Comparison of ENCODE assay signal across 1 cellular context in genomic region chr5:158722940-158723339, GRCh38.
TF ChIP-seq lines count a peak whose summit lies in the region.

No MANE protein-coding gene starts in this region.

TF ChIP-seq in GM23338, 12 proteins besides CTCF, POLR2A, EP300 and RAD21 (continued from another document):
- no peak for TF ChIP-seq EZH2 (IDR thresholded peaks at IDR 0.05; ENCODE audit: low read depth, unreplicated experiment)
TF ChIP-seq in GM23338: peak in this region for 1.
